2 cellular contexts compared by ENCODE assay signal in genomic region chr6:130405549-130405948, GRCh38.
TF ChIP-seq lines count a peak whose summit lies in the region.

No MANE protein-coding gene starts in this region.

TF ChIP-seq in IMR-90, 13 proteins besides CTCF, POLR2A, EP300 and RAD21 (continued from another document):
- TF ChIP-seq, protein P1, sequence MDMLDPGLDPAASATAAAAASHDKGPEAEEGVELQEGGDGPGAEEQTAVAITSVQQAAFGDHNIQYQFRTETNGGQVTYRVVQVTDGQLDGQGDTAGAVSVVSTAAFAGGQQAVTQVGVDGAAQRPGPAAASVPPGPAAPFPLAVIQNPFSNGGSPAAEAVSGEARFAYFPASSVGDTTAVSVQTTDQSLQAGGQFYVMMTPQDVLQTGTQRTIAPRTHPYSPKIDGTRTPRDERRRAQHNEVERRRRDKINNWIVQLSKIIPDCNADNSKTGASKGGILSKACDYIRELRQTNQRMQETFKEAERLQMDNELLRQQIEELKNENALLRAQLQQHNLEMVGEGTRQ (IDR thresholded peaks at IDR 0.05; ENCODE audit: low read depth, low read length), result no peak
- TF ChIP-seq, protein P2, sequence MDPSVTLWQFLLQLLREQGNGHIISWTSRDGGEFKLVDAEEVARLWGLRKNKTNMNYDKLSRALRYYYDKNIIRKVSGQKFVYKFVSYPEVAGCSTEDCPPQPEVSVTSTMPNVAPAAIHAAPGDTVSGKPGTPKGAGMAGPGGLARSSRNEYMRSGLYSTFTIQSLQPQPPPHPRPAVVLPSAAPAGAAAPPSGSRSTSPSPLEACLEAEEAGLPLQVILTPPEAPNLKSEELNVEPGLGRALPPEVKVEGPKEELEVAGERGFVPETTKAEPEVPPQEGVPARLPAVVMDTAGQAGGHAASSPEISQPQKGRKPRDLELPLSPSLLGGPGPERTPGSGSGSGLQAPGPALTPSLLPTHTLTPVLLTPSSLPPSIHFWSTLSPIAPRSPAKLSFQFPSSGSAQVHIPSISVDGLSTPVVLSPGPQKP (IDR thresholded peaks at IDR 0.05; ENCODE audit: borderline replicate concordance, low read depth, low read length), result no peak
- no peak for TF ChIP-seq BHLHE40 (IDR thresholded peaks at IDR 0.05; ENCODE audit: low read depth, low read length)
TF ChIP-seq in IMR-90: peak in this region for 0.

TF ChIP-seq in SK-N-SH treated with all-trans-retinoic acid at 6 μM for 48 hours, 23 proteins besides CTCF, POLR2A, EP300 and RAD21 (continued from another document):
- TF ChIP-seq ZFP30 (CRISPR knock-in tag; IDR thresholded peaks at IDR 0.05) (no peak), TCF4 (CRISPR knock-in tag; IDR thresholded peaks at IDR 0.05; ENCODE audit: borderline replicate concordance) (no peak), PPARA (CRISPR knock-in tag; IDR thresholded peaks at IDR 0.05; ENCODE audit: borderline replicate concordance) (no peak), GLIS3 (CRISPR knock-in tag; IDR thresholded peaks at IDR 0.05) (no peak), TOX (CRISPR knock-in tag; IDR thresholded peaks at IDR 0.05; ENCODE audit: borderline replicate concordance) (no peak), ESRRG (CRISPR knock-in tag; IDR thresholded peaks at IDR 0.05) (no peak), SNAI2 (CRISPR knock-in tag; IDR thresholded peaks at IDR 0.05) (no peak), ZC3H10 (CRISPR knock-in tag; IDR thresholded peaks at IDR 0.05) (no peak), ZFP3 (CRISPR knock-in tag; IDR thresholded peaks at IDR 0.05) (no peak), POU6F1 (CRISPR knock-in tag; IDR thresholded peaks at IDR 0.05; ENCODE audit: borderline replicate concordance, low read depth) (no peak), BACH2 (CRISPR knock-in tag; IDR thresholded peaks at IDR 0.05; ENCODE audit: borderline replicate concordance) (no peak), ISL1 (CRISPR knock-in tag; IDR thresholded peaks at IDR 0.05) (no peak), TSHZ2 (CRISPR knock-in tag; IDR thresholded peaks at IDR 0.05) (no peak), CSRNP3 (CRISPR knock-in tag; IDR thresholded peaks at IDR 0.05) (no peak)
